In the genomic region with DNA sequence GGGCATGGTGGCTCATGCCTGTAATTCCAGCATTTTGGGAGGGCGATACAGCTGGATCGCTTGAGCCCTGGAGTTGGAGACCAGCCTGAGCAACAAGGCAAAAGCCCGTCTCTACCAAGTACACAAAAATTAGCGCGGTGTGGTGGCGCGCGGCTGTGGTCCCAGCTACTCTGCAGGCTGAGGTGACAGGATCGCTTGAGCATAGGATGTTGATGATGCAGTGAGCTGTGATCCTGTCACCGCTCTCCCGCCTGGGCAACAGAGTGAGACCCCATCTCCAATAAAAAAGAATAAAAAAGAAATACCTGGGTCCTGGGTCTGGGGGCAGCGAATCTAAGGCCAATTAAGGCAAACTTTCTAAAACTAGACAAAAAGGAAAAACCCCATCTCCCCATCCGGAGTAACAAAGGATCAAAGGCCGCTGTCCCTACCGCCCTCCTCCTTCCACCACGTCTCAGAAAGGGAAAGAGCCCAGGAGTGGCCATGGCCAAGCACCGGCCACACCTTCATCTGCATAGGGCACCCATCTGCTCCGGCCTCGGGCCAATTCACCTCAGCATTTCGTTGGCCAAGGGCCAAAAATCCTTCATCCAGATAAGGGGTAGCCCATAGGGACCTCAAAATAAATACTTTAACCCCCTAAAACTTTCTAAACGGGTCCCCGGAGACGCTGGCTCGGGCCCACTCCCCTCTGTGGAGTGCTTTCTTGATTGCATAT, we compare ENCODE assay signal across 6 cellular contexts. TPM values are rescaled to one million over a fixed set of nuclear protein-coding genes. Genes with fewer than 3 reads are reported as not detected.
A peak's percentile ranks its signal among the peaks of the same experiment; 100 is the strongest.
DNase-seq lines count a peak whose midpoint lies in the region; TF ChIP-seq lines count a peak whose summit lies in the region.

No MANE protein-coding gene starts in this region.

- DNase-seq in COLO668 (lab: John Stamatoyannopoulos, UW; ENCODE audit: unreplicated experiment) (peak; percentile 49), HT-29 (ENCODE audit: low spot score) (peak; percentile 88), brain microvascular endothelial cell (peak; percentile 10), myocyte (ENCODE audit: low read depth) (peak; percentile 10), UCSD-AML1 (lab: John Stamatoyannopoulos, UW; ENCODE audit: unreplicated experiment) (no peak), NCI-H1436 treated with DMSO at 0.1 percent for 48 hours (lab: John Stamatoyannopoulos, UW) (no peak)

- no peaks in the 10 kb centered on the region for H3K36me3 ChIP-seq in brain microvascular endothelial cell (replicated peaks)

- no peak for TF ChIP-seq CTCF in brain microvascular endothelial cell (IDR thresholded peaks at IDR 0.05; ENCODE audit: low read depth, low read length, missing control alignments)

- peak overlapping the region; percentile 90 for H3K4me3 ChIP-seq in brain microvascular endothelial cell (ENCODE audit: low read depth, low read length)

- in situ Hi-C loops in brain microvascular endothelial cell (cut with HindIII; ENCODE audit: low pct_ligation_motif_present, low sequenced_read_pairs): no loop called here

- peak overlapping the region; percentile 81 for H3K27ac ChIP-seq in brain microvascular endothelial cell

- no peaks in the 10 kb centered on the region for H3K27me3 ChIP-seq in brain microvascular endothelial cell (replicated peaks)

RNA-seq across cellular contexts. Expression of gene ZNF320, which starts 0.8 kb away (rescaled TPM):
- 6.0 and 8.5 TPM in 2 replicates for total RNA-seq in HT-29 (2014; rRNA removed; shearing (Covaris generic))
- 10.2 and 12.6 TPM in 2 replicates for total RNA-seq in myocyte
- 6.3 TPM for polyA plus RNA-seq in myocyte (2012)

RNA-seq across cellular contexts. Expression of gene ZNF888, which starts 26.6 kb away (rescaled TPM):
- 8.2 and 10.0 TPM in 2 replicates for total RNA-seq in HT-29 (2014; rRNA removed; shearing (Covaris generic))
- total RNA-seq in myocyte: 0.40 and 0.73 TPM in 2 replicates
- 0.68 TPM for polyA plus RNA-seq in myocyte (2012)

RNA-seq across cellular contexts. Expression of gene ZNF468, which starts 39.2 kb away (rescaled TPM):
- 30.4 and 31.0 TPM in 2 replicates for total RNA-seq in HT-29 (2014; rRNA removed; shearing (Covaris generic))
- 18.0 and 19.4 TPM in 2 replicates for total RNA-seq in myocyte
- 10.1 TPM for polyA plus RNA-seq in myocyte (2012)

Comparison
In these comparisons a context has a peak if more than half of its experiments do, and no peak if none do; other contexts are left out.
1. DNase-seq: peak in COLO668 (single experiment), HT-29 (single experiment), brain microvascular endothelial cell (single experiment) and myocyte (single experiment); none in UCSD-AML1 (single experiment) and NCI-H1436 treated with DMSO at 0.1 percent for 48 hours (single experiment).